ENCODE assay signal across 20 cellular contexts in genomic region chr15:62849316-62850129, GRCh38.
DNase-seq lines count a peak whose midpoint lies in the region; ATAC-seq and TF ChIP-seq lines count a peak whose summit lies in the region.
"Had no signal": no experiment of that assay in that cellular context is flagged by ENCODE, and none has a peak within 500 bp of the region (broad histone marks: within the 10 kb centered on the region; RNA-seq: fewer than 3 reads in every experiment).

No MANE protein-coding gene starts in this region.

- H3K14ac ChIP-seq in IMR-90 (replicated peaks; ENCODE audit: low read depth, low read length): peak overlapping the region; percentile 70

- CTCF ChIA-PET in Caco-2 (lab: Charles Lee): interaction anchor here (0.6 to 0.9 kb wide), 4 partner anchors 67 to 718 kb away, joined by 3 to 5 read pairs (median 3); no protein-coding TSS in a partner anchor
- CTCF ChIA-PET in IMR-90 (lab: Yijun Ruan, JAX): interaction anchor here (0.6 to 1.2 kb wide), 2 partner anchors 17 to 79 kb away, joined by 3 to 4 read pairs; no protein-coding TSS in a partner anchor

- no TSS peak for BruUV-seq in Caco-2 (replicated peaks; lab: Mats Ljungman, UMichigan)
- BruUV-seq in IMR-90 (replicated peaks; lab: Mats Ljungman, UMichigan): no TSS peak

- H3K36me3 ChIP-seq in Caco-2 (ENCODE audit: control insufficient read depth, insufficient read depth, low read length) (no peaks in the 10 kb centered on the region), IMR-90 (ENCODE audit: control insufficient read depth, insufficient read depth, low read length) (no peaks in the 10 kb centered on the region), left ventricle myocardium inferior (no peaks in the 10 kb centered on the region)
- H3K36me3 ChIP-seq: ascending aorta, heart right ventricle had no signal

- peak overlapping the region; percentile 92 for H2BK120ac ChIP-seq in IMR-90 (ENCODE audit: low read depth, low read length)

- peak overlapping the region; percentile 89 for H2BK5ac ChIP-seq in IMR-90 (ENCODE audit: low read depth, low read length, poor library complexity, severe bottlenecking)

- POLR2A ChIA-PET in Caco-2 (lab: Charles Lee) (interaction anchor here (0.6 kb wide), 1 partner anchor 41 kb away, joined by 3 read pairs; no protein-coding TSS in a partner anchor), IMR-90 (lab: Charles Lee; ENCODE audit: unreplicated experiment) (interaction anchor here (0.6 to 1.5 kb wide), 3 partner anchors 45 to 203 kb away, joined by 3 to 8 read pairs (median 6); no protein-coding TSS in a partner anchor)

- H3K4me2 ChIP-seq in IMR-90 (ENCODE audit: low read depth, low read length): no peak overlapping the region

- H3K4me3 ChIP-seq in Caco-2 (ENCODE audit: low read depth, low read length) (no peak overlapping the region), IMR-90 (ENCODE audit: insufficient read depth, low read depth, low read length) (no peak overlapping the region), left ventricle myocardium inferior (no peak overlapping the region)
- H3K4me3 ChIP-seq: ascending aorta, heart right ventricle had no signal

- peaks cover 48% of the 10 kb centered on the region for H3K4me1 Mint-ChIP-seq in Caco-2 (ENCODE audit: low read depth, unreplicated experiment)
- H3K4me1 Mint-ChIP-seq in chondrocyte (ENCODE audit: low read depth): peaks cover 88% of the 10 kb centered on the region
- peaks cover 66% of the 10 kb centered on the region for H3K4me1 Mint-ChIP-seq in mesothelial cell of epicardium

- no CpG with 5 or more reads among the region's 4 CpGs for WGBS in IMR-90 (ENCODE audit: extremely low coverage in 2 of 2, insufficient read length in 1 of 2), 2 experiments

- peak overlapping the region; percentile 92 for H3K4ac ChIP-seq in IMR-90 (ENCODE audit: low read depth, low read length)

- peak overlapping the region; percentile 40; the same call in 1 of the 2 replicates for H4K5ac ChIP-seq in IMR-90 (ENCODE audit: low read depth, low read length)

- no peak overlapping the region for H3K4me3 Mint-ChIP-seq in Caco-2 (ENCODE audit: unreplicated experiment)
- no peak overlapping the region for H3K4me3 Mint-ChIP-seq in chondrocyte (ENCODE audit: unreplicated experiment)
- no peak overlapping the region for H3K4me3 Mint-ChIP-seq in mesothelial cell of epicardium
- H3K4me3 Mint-ChIP-seq: activated CD4-positive, alpha-beta memory T cell treated with anti-CD3 and anti-CD28 coated beads for 36 hours; activated naive CD4-positive, alpha-beta T cell treated with anti-CD3 and anti-CD28 coated beads for 36 hours; CD4-positive, alpha-beta T cell; effector memory CD8-positive, alpha-beta T cell had no signal

- H3K27me3 ChIP-seq in Caco-2 (replicated peaks; ENCODE audit: control insufficient read depth, insufficient read depth, low read length): no peaks in the 10 kb centered on the region
- H3K27me3 ChIP-seq in IMR-90 (ENCODE audit: control insufficient read depth, insufficient read depth, low read length): no peaks in the 10 kb centered on the region
- H3K27me3 ChIP-seq in left ventricle myocardium inferior (ENCODE audit: low read depth): no peaks in the 10 kb centered on the region
- H3K27me3 ChIP-seq: ascending aorta, heart right ventricle had no signal

- H3K27ac ChIP-seq in IMR-90 (ENCODE audit: insufficient read depth, low read length) (no peak overlapping the region), left ventricle myocardium inferior (replicated peaks) (no peak overlapping the region)
- H3K27ac ChIP-seq: ascending aorta had no signal

- no peak overlapping the region for H2AFZ ChIP-seq in IMR-90 (replicated peaks; ENCODE audit: low read length, poor library complexity)

- no peak for TF ChIP-seq CTCF in Caco-2 (IDR thresholded peaks at IDR 0.05; ENCODE audit: insufficient read depth in 1 of 2, low read depth in 1 of 2, low read length in 1 of 2, severe bottlenecking in 1 of 2, unreplicated experiment in 1 of 2)
- no peak for TF ChIP-seq CTCF in IMR-90 (conservative IDR thresholded peaks at IDR 0.05; ENCODE audit: low read depth, low read length)
- TF ChIP-seq CTCF in chondrocyte (IDR thresholded peaks at IDR 0.05): no peak
- TF ChIP-seq CTCF in mesothelial cell of epicardium (IDR thresholded peaks at IDR 0.05; ENCODE audit: unreplicated experiment): no peak
- no peak for TF ChIP-seq CTCF in left ventricle myocardium inferior (IDR thresholded peaks at IDR 0.05; ENCODE audit: borderline replicate concordance)

- peaks cover 71% of the 10 kb centered on the region for H3K4me1 ChIP-seq in Caco-2
- peaks cover 23% of the 10 kb centered on the region for H3K4me1 ChIP-seq in IMR-90 (ENCODE audit: control insufficient read depth, insufficient read depth, low read length)
- H3K4me1 ChIP-seq in left ventricle myocardium inferior: peaks cover 39% of the 10 kb centered on the region

- peaks cover 19% of the 10 kb centered on the region for H3K9me3 Mint-ChIP-seq in Caco-2 (ENCODE audit: unreplicated experiment)
- no peaks in the 10 kb centered on the region for H3K9me3 Mint-ChIP-seq in chondrocyte (ENCODE audit: low read depth)
- no peaks in the 10 kb centered on the region for H3K9me3 Mint-ChIP-seq in mesothelial cell of epicardium
- H3K9me3 Mint-ChIP-seq: activated CD4-positive, alpha-beta memory T cell treated with anti-CD3 and anti-CD28 coated beads for 36 hours; activated naive CD4-positive, alpha-beta T cell treated with anti-CD3 and anti-CD28 coated beads for 36 hours; CD4-positive, alpha-beta T cell; effector memory CD8-positive, alpha-beta T cell had no signal

- ATAC-seq in IMR-90 (ENCODE audit: low read depth) (no peak), GM18511 (IDR thresholded peaks at IDR 0.05; ENCODE audit: unreplicated experiment) (no peak)
- ATAC-seq: effector memory CD8-positive, alpha-beta T cell; Right ventricle myocardium inferior had no signal

- peak overlapping the region; percentile 81 for H3K27ac Mint-ChIP-seq in Caco-2 (ENCODE audit: unreplicated experiment)
- peak overlapping the region; percentile 97 for H3K27ac Mint-ChIP-seq in chondrocyte (ENCODE audit: unreplicated experiment)
- peak overlapping the region; percentile 97 for H3K27ac Mint-ChIP-seq in mesothelial cell of epicardium
- H3K27ac Mint-ChIP-seq: activated CD4-positive, alpha-beta memory T cell treated with anti-CD3 and anti-CD28 coated beads for 36 hours; activated naive CD4-positive, alpha-beta T cell treated with anti-CD3 and anti-CD28 coated beads for 36 hours; CD4-positive, alpha-beta T cell; effector memory CD8-positive, alpha-beta T cell had no signal

- peak overlapping the region; percentile 94 for H2BK20ac ChIP-seq in IMR-90 (ENCODE audit: low read depth, low read length)

- H3K79me1 ChIP-seq in IMR-90 (ENCODE audit: low read depth in 1 of 2, low read length in 2 of 2): peaks cover 0 to 10% of the 10 kb centered on the region in 2 experiments; a peak in 1 of 4 replicates

- no peak for TF ChIP-seq POLR2A in IMR-90 (IDR thresholded peaks at IDR 0.05; ENCODE audit: low read depth, low read length)

- in situ Hi-C loops in IMR-90 (cut with MboI; ENCODE audit: low sequenced_read_pairs): no loop called here

- H4K20me1 ChIP-seq in IMR-90 (ENCODE audit: insufficient read depth, low read length): no peaks in the 10 kb centered on the region

- peaks cover 43% of the 10 kb centered on the region for H3K36me3 Mint-ChIP-seq in Caco-2 (ENCODE audit: insufficient read depth, unreplicated experiment)
- no peaks in the 10 kb centered on the region for H3K36me3 Mint-ChIP-seq in chondrocyte (ENCODE audit: low read depth)
- H3K36me3 Mint-ChIP-seq in mesothelial cell of epicardium: no peaks in the 10 kb centered on the region
- H3K36me3 Mint-ChIP-seq: activated CD4-positive, alpha-beta memory T cell treated with anti-CD3 and anti-CD28 coated beads for 36 hours had no signal

- peak overlapping the region; percentile 18; the same call in 1 of the 2 replicates for H3K56ac ChIP-seq in IMR-90 (ENCODE audit: extremely low read depth, insufficient read depth, low read length)

- H3K27me3 Mint-ChIP-seq in Caco-2 (ENCODE audit: insufficient read depth, unreplicated experiment): no peaks in the 10 kb centered on the region
- H3K27me3 Mint-ChIP-seq in chondrocyte (ENCODE audit: low read depth): no peaks in the 10 kb centered on the region
- no peaks in the 10 kb centered on the region for H3K27me3 Mint-ChIP-seq in mesothelial cell of epicardium (ENCODE audit: low read depth)

- peak overlapping the region; percentile 72 for H3K18ac ChIP-seq in IMR-90 (ENCODE audit: low read depth, low read length)

- H2BK15ac ChIP-seq in IMR-90 (ENCODE audit: low read depth, low read length): peak overlapping the region; percentile 79; the same call in 2 of the 3 replicates

- no peak overlapping the region for H2AK9ac ChIP-seq in IMR-90 (replicated peaks; ENCODE audit: low read depth, low read length, poor library complexity)

- peaks cover 21% of the 10 kb centered on the region for H3K9me1 ChIP-seq in IMR-90 (ENCODE audit: insufficient read depth, low read length)

- no peaks in the 10 kb centered on the region for H3K9me3 ChIP-seq in Caco-2
- H3K9me3 ChIP-seq in IMR-90 (ENCODE audit: control insufficient read depth, insufficient read depth, low read length): no peaks in the 10 kb centered on the region
- H3K9me3 ChIP-seq in left ventricle myocardium inferior (replicated peaks): no peaks in the 10 kb centered on the region
- H3K9me3 ChIP-seq: ascending aorta, heart right ventricle had no signal

- peak overlapping the region; percentile 68 to 78; a peak in 2 of 4 replicates for H4K8ac ChIP-seq in IMR-90 (ENCODE audit: low read depth in 2 of 2, low read length in 2 of 2)

- DNase-seq in Caco-2 (no peak), IMR-90 (no peak), chondrocyte (ENCODE audit: low spot score) (no peak), mesothelial cell of epicardium (ENCODE audit: low spot score in 2 of 2, unreplicated experiment in 2 of 2) (no peak), left ventricle myocardium inferior (no peak), AG08396 (ENCODE audit: low spot score) (no peak)
- DNase-seq in effector CD4-positive, alpha-beta T cell: no peak
- DNase-seq: activated CD4-positive, alpha-beta memory T cell treated with anti-CD3 and anti-CD28 coated beads for 36 hours; activated naive CD4-positive, alpha-beta T cell treated with anti-CD3 and anti-CD28 coated beads for 36 hours; activated T-cell treated with anti-CD3 and anti-CD28 coated beads, Interleukin-2, amount 50 U/mL, for 1 hour; CD4-positive, alpha-beta T cell; effector memory CD8-positive, alpha-beta T cell; heart right ventricle; KBM-7; NCI-H2029; NCI-H510A; T-helper 1 cell had no signal

- H3K9ac ChIP-seq in IMR-90 (ENCODE audit: low read depth, low read length): no peak overlapping the region

- dilution Hi-C loops in IMR-90 (cut with HindIII; ENCODE audit: low sequenced_read_pairs, unreplicated experiment): no loop called here

- H3K23ac ChIP-seq in IMR-90 (ENCODE audit: low read depth, low read length): peak overlapping the region; percentile 74

- intact Hi-C loops in Caco-2 (cut with micrococcal nuclease; ENCODE audit: unreplicated experiment) (loop anchor here (1.0 to 10.0 kb wide), 4 partner anchors 48 to 245 kb away; partner anchors contain the start of gene TPM1), IMR-90 (cut with micrococcal nuclease) (loop anchor here (2.0 to 5.0 kb wide), 2 partner anchors 193 to 243 kb away; partner anchors contain the start of gene TPM1), left ventricle myocardium inferior (cut with micrococcal nuclease) (loop anchor here (10.0 kb wide), 2 partner anchors 55 to 195 kb away; partner anchors contain the start of gene TPM1)

- H4K91ac ChIP-seq in IMR-90 (ENCODE audit: insufficient read depth, low read depth, low read length): peak overlapping the region; percentile 97

- TF ChIP-seq RAD21 in IMR-90 (IDR thresholded peaks at IDR 0.05; ENCODE audit: low read length): no peak

- peak overlapping the region; percentile 95 for H2AK5ac ChIP-seq in IMR-90 (ENCODE audit: low read depth, low read length)
